In the genomic region with DNA sequence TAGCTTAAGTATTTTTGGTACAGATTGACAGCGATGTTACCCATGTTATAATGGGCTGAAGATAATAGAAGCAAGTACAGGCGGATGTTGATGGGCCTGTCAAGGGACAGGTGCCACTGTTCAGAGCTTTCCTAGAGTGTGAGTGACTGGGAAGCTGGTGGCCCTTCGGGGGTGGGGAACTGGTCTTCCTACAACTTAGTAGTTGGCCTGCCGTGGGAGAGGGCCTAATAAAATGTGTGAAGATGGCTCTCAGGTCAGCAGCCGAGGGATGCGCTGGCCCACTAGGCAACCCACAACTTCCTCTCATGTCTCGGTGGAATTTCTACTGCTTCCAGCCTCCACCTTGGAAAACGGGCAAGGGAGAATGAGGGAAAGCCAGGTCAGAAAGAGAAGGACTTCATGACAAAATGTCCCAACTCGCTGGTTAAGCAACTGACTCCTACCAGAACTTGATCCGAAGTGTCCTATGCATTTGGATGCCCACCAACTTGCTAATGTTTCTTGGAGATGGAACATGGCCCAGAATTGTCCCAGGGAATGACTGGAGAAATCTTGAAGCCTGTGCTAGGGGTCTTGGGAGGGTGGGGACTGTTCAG, we compare ENCODE assay signal across 8 cellular contexts. TPM values are rescaled to one million over a fixed set of nuclear protein-coding genes. Genes with fewer than 3 reads are reported as not detected.
DNase-seq lines count a peak whose midpoint lies in the region; ATAC-seq and TF ChIP-seq lines count a peak whose summit lies in the region.

No MANE protein-coding gene starts in this region.

- peak overlapping the region; percentile 83 for H3K4me3 ChIP-seq in MM.1S (ENCODE audit: low read length)
- H3K4me3 ChIP-seq in neutrophil (ENCODE audit: low read depth in 1 of 2, low read length in 1 of 2): peak overlapping the region; percentile 72 to 74

- no peaks in the 10 kb centered on the region for H4K20me1 ChIP-seq in MM.1S (ENCODE audit: insufficient read depth, low read length)

- no peaks in the 10 kb centered on the region for H3K27me3 Mint-ChIP-seq in CD4-positive, alpha-beta T cell
- no peaks in the 10 kb centered on the region for H3K27me3 Mint-ChIP-seq in effector memory CD8-positive, alpha-beta T cell

- peaks cover 40% of the 10 kb centered on the region for H3K79me2 ChIP-seq in MM.1S (ENCODE audit: low read length)

- H3F3A ChIP-seq in MM.1S (ENCODE audit: insufficient read depth, low read length): peaks cover 18% of the 10 kb centered on the region

- H3K9me3 Mint-ChIP-seq in CD4-positive, alpha-beta T cell: no peaks in the 10 kb centered on the region
- no peaks in the 10 kb centered on the region for H3K9me3 Mint-ChIP-seq in effector memory CD8-positive, alpha-beta T cell

- CTCF ChIA-PET in CD4-positive, alpha-beta T cell (lab: Charles Lee): interaction anchor here (1.0 to 1.5 kb wide), 2 partner anchors 10 to 815 kb away, joined by 3 to 4 read pairs; no protein-coding TSS in a partner anchor

- peak overlapping the region; percentile 94; the same call in 1 of the 2 replicates for H3K9ac ChIP-seq in MM.1S (ENCODE audit: low read length)

- H2AFZ ChIP-seq in MM.1S (ENCODE audit: low read length): no peak overlapping the region

- H3K27me3 ChIP-seq in CD4-positive, alpha-beta T cell (ENCODE audit: control insufficient read depth, insufficient read depth, low read length): no peaks in the 10 kb centered on the region
- H3K27me3 ChIP-seq in MM.1S (replicated peaks; ENCODE audit: insufficient read depth, low read length) (no peaks in the 10 kb centered on the region), neutrophil (no peaks in the 10 kb centered on the region)

- H3K36me3 ChIP-seq in MM.1S (replicated peaks; ENCODE audit: insufficient read depth, low read length) (peaks cover 4% of the 10 kb centered on the region; the same call in 1 of the 2 replicates), neutrophil (peaks cover 38% of the 10 kb centered on the region)

- H3K4me1 Mint-ChIP-seq in CD4-positive, alpha-beta T cell (ENCODE audit: low read depth): peaks cover 37% of the 10 kb centered on the region
- H3K4me1 Mint-ChIP-seq in effector memory CD8-positive, alpha-beta T cell (ENCODE audit: low read depth in 2 of 2): peaks cover 34 to 52% of the 10 kb centered on the region in 2 donors

- peak overlapping the region; percentile 56 for H3K27ac ChIP-seq in CD4-positive, alpha-beta T cell (ENCODE audit: low read depth, low read length)
- H3K27ac ChIP-seq in MM.1S (ENCODE audit: low read length): no peak overlapping the region
- peak overlapping the region; percentile 88 for H3K27ac ChIP-seq in neutrophil

- ATAC-seq in CD4-positive, alpha-beta T cell (ENCODE audit: poor library complexity): no peak
- no peak for ATAC-seq in effector memory CD8-positive, alpha-beta T cell (replicated peaks)
- ATAC-seq in HG02938 (IDR thresholded peaks at IDR 0.05; ENCODE audit: unreplicated experiment): no peak

- TF ChIP-seq CTCF in CD4-positive, alpha-beta T cell (IDR thresholded peaks at IDR 0.05): no peak
- TF ChIP-seq CTCF in MM.1S (IDR thresholded peaks at IDR 0.05; ENCODE audit: low read length): no peak
- TF ChIP-seq CTCF in neutrophil (IDR thresholded peaks at IDR 0.05): no peak
- no peak for TF ChIP-seq CTCF in GM13977 (IDR thresholded peaks at IDR 0.05; ENCODE audit: extremely low read depth, insufficient read depth, missing control alignments)

- in situ Hi-C loops in GM13977 (cut with MboI; ENCODE audit: low pct_unique_long_range_greater_than_20kb, low sequenced_read_pairs, unreplicated experiment): no loop called here

- no peaks in the 10 kb centered on the region for H3K9me3 ChIP-seq in CD4-positive, alpha-beta T cell (ENCODE audit: control insufficient read depth, low read length)
- H3K9me3 ChIP-seq in MM.1S (replicated peaks; ENCODE audit: insufficient read depth, low read length) (no peaks in the 10 kb centered on the region), neutrophil (no peaks in the 10 kb centered on the region)

- POLR2A ChIA-PET in CD4-positive, alpha-beta T cell (lab: Charles Lee): interaction anchor here (0.9 to 5.1 kb wide), 6 partner anchors 9 to 137 kb away, joined by 3 to 25 read pairs (median 7); a partner anchor contains a TSS

- H3K36me3 Mint-ChIP-seq in CD4-positive, alpha-beta T cell (ENCODE audit: low read depth): peaks cover 19% of the 10 kb centered on the region
- peaks cover 57% of the 10 kb centered on the region for H3K36me3 Mint-ChIP-seq in effector memory CD8-positive, alpha-beta T cell (ENCODE audit: insufficient read depth)

- H3K4me2 ChIP-seq in MM.1S (ENCODE audit: low read depth, low read length): peak overlapping the region; percentile 59

- DNase-seq in CD4-positive, alpha-beta T cell: no peak
- DNase-seq in MM.1S (no peak), GM13977 (ENCODE audit: low spot score) (no peak), HK-2 (ENCODE audit: unreplicated experiment) (no peak), MV-4-11 (lab: John Stamatoyannopoulos, UW) (no peak)
- DNase-seq in effector memory CD8-positive, alpha-beta T cell: no peak

- intact Hi-C loops in CD4-positive, alpha-beta T cell (cut with DNase I, micrococcal nuclease): loop anchor here (5.0 to 10.0 kb wide), 4 partner anchors 95 to 822 kb away; a partner anchor contains a TSS

- peak overlapping the region; percentile 76 for H3K27ac Mint-ChIP-seq in CD4-positive, alpha-beta T cell
- peak overlapping the region; percentile 88 to 90 for H3K27ac Mint-ChIP-seq in effector memory CD8-positive, alpha-beta T cell

- peak overlapping the region; percentile 87 for H3K4me3 Mint-ChIP-seq in CD4-positive, alpha-beta T cell
- peak overlapping the region; percentile 76 to 78 for H3K4me3 Mint-ChIP-seq in effector memory CD8-positive, alpha-beta T cell

- H3K4me1 ChIP-seq in MM.1S (ENCODE audit: low read length) (peaks cover 19% of the 10 kb centered on the region), neutrophil (ENCODE audit: control insufficient read depth in 1 of 2, insufficient read depth in 1 of 2, low read depth in 1 of 2, low read length in 1 of 2) (peaks cover 72 to 75% of the 10 kb centered on the region in 2 experiments)

- no peaks in the 10 kb centered on the region for H3K9me2 ChIP-seq in MM.1S (replicated peaks; ENCODE audit: insufficient read depth, low read length)

RNA-seq across cellular contexts. Expression of a gene that starts 1.4 kb away (rescaled TPM):
- total RNA-seq in CD4-positive, alpha-beta T cell: 10 to 100 TPM; 21.0 to 22.3 TPM
